ENCODE assay signal across 17 cellular contexts in genomic region chr1:15422871-15423270, GRCh38. TPM values are rescaled to one million over a fixed set of nuclear protein-coding genes. Genes with fewer than 3 reads are reported as not detected.
A peak's percentile ranks its signal among the peaks of the same experiment; 100 is the strongest.
DNase-seq lines count a peak whose midpoint lies in the region; ATAC-seq and TF ChIP-seq lines count a peak whose summit lies in the region.
"Had no signal": no experiment of that assay in that cellular context is flagged by ENCODE, and none has a peak within 500 bp of the region (broad histone marks: within the 10 kb centered on the region; RNA-seq: fewer than 3 reads in every experiment).

No MANE protein-coding gene starts in this region.

- peak overlapping the region in 1 of 2 donors; percentile 79 for H3K9ac ChIP-seq in colonic mucosa (ENCODE audit: low read depth in 2 of 2, low read length in 2 of 2)

- H3K27ac Mint-ChIP-seq in CD14-positive monocyte (peak overlapping the region in 6 of 7 donors; percentile 25 to 82 (median 70)), T-cell (no peak overlapping the region)
- H3K27ac Mint-ChIP-seq in stimulated activated effector memory CD8-positive, alpha-beta T cell treated with anti-CD3 and anti-CD28 coated beads, Interleukin-12 subunit alpha, Interleukin-12 subunit beta, amount 100 ng/mL, for 72 hours: peak overlapping the region; percentile 79
- H3K27ac Mint-ChIP-seq: CD4-positive, alpha-beta T cell had no signal

- H3K4me3 Mint-ChIP-seq in CD14-positive monocyte (no peak overlapping the region), T-cell (no peak overlapping the region)
- no peak overlapping the region for H3K4me3 Mint-ChIP-seq in stimulated activated effector memory CD8-positive, alpha-beta T cell treated with anti-CD3 and anti-CD28 coated beads, Interleukin-12 subunit alpha, Interleukin-12 subunit beta, amount 100 ng/mL, for 72 hours
- H3K4me3 Mint-ChIP-seq: CD4-positive, alpha-beta T cell had no signal

- no peak for ATAC-seq in stimulated activated effector memory CD8-positive, alpha-beta T cell treated with anti-CD3 and anti-CD28 coated beads, Interleukin-12 subunit alpha, Interleukin-12 subunit beta, amount 100 ng/mL, for 72 hours
- ATAC-seq in T-cell (replicated peaks in 1 of 4): no peak
- no peak for ATAC-seq in right cardiac atrium
- ATAC-seq: Panc1 had no signal

- no peaks in the 10 kb centered on the region for H3K9me3 Mint-ChIP-seq in CD14-positive monocyte
- no peaks in the 10 kb centered on the region for H3K9me3 Mint-ChIP-seq in stimulated activated effector memory CD8-positive, alpha-beta T cell treated with anti-CD3 and anti-CD28 coated beads, Interleukin-12 subunit alpha, Interleukin-12 subunit beta, amount 100 ng/mL, for 72 hours
- H3K9me3 Mint-ChIP-seq in T-cell: no peaks in the 10 kb centered on the region
- H3K9me3 Mint-ChIP-seq: CD4-positive, alpha-beta T cell had no signal

- H3K27ac ChIP-seq in colonic mucosa (peak overlapping the region; percentile 88), muscle layer of duodenum (ENCODE audit: low read length) (peak overlapping the region; percentile 91), right cardiac atrium (ENCODE audit: low read length) (no peak overlapping the region)

- no peak overlapping the region for H3K4me3 ChIP-seq in colonic mucosa
- no peak overlapping the region for H3K4me3 ChIP-seq in muscle layer of duodenum (ENCODE audit: low read depth in 1 of 2, low read length in 2 of 2)
- no peak overlapping the region for H3K4me3 ChIP-seq in right cardiac atrium (ENCODE audit: low read length)

- H3K27me3 Mint-ChIP-seq in CD14-positive monocyte (ENCODE audit: low read depth in 3 of 3) (peaks cover 0 to 2% (median 2%) of the 10 kb centered on the region in 3 donors), T-cell (no peaks in the 10 kb centered on the region)
- H3K27me3 Mint-ChIP-seq: CD4-positive, alpha-beta T cell had no signal

- H3K27me3 ChIP-seq in colonic mucosa: no peaks in the 10 kb centered on the region
- no peaks in the 10 kb centered on the region for H3K27me3 ChIP-seq in muscle layer of duodenum (ENCODE audit: low read depth, low read length)
- H3K27me3 ChIP-seq in right cardiac atrium (ENCODE audit: control insufficient read depth, insufficient read depth): no peaks in the 10 kb centered on the region

- H3K9me3 ChIP-seq in colonic mucosa (no peaks in the 10 kb centered on the region), muscle layer of duodenum (ENCODE audit: control insufficient read depth in 1 of 2, low read length in 2 of 2) (no peaks in the 10 kb centered on the region), right cardiac atrium (ENCODE audit: control insufficient read depth, low read length) (no peaks in the 10 kb centered on the region)

- DNase-seq in CD14-positive monocyte (ENCODE audit: low spot score) (no peak), colonic mucosa (no peak), T-cell (no peak), AML-193 (lab: John Stamatoyannopoulos, UW) (no peak), right cardiac atrium (no peak)
- no peak for DNase-seq in stimulated activated effector memory CD8-positive, alpha-beta T cell treated with anti-CD3 and anti-CD28 coated beads, Interleukin-12 subunit alpha, Interleukin-12 subunit beta, amount 100 ng/mL, for 72 hours (ENCODE audit: low spot score in 2 of 2)
- no peak for DNase-seq in activated CD4-positive, CD25-positive, alpha-beta regulatory T cell treated with anti-CD3 and anti-CD28 coated beads, Interleukin-2, amount 50 U/mL, for 72 hours
- DNase-seq: Calu3; CD4-positive, alpha-beta T cell; H7; IMR-90; NCI-H1417; NCI-H1930 had no signal

- H3K36me3 ChIP-seq in colonic mucosa (peaks cover 7% of the 10 kb centered on the region), muscle layer of duodenum (ENCODE audit: control insufficient read depth in 1 of 2, insufficient read depth in 2 of 2, low read length in 2 of 2) (peaks cover 11 to 20% of the 10 kb centered on the region in 2 donors)

- 97% methylated on average over 8 of the region's 8 CpGs for WGBS in right cardiac atrium

- peaks cover 46% of the 10 kb centered on the region for H3K4me1 ChIP-seq in colonic mucosa
- peaks cover 13 to 25% of the 10 kb centered on the region in 2 donors for H3K4me1 ChIP-seq in muscle layer of duodenum (ENCODE audit: control insufficient read depth in 1 of 2, insufficient read depth in 2 of 2, low read length in 2 of 2)
- no peaks in the 10 kb centered on the region for H3K4me1 ChIP-seq in right cardiac atrium (ENCODE audit: control insufficient read depth, insufficient read depth, low read length)

- H3K36me3 Mint-ChIP-seq in CD14-positive monocyte: peaks cover 59 to 89% of the 10 kb centered on the region in 2 donors
- H3K36me3 Mint-ChIP-seq in stimulated activated effector memory CD8-positive, alpha-beta T cell treated with anti-CD3 and anti-CD28 coated beads, Interleukin-12 subunit alpha, Interleukin-12 subunit beta, amount 100 ng/mL, for 72 hours: peaks cover 52% of the 10 kb centered on the region
- H3K36me3 Mint-ChIP-seq in T-cell: peaks cover 20% of the 10 kb centered on the region

- H3K4me1 Mint-ChIP-seq in CD14-positive monocyte (peaks cover 67% of the 10 kb centered on the region), T-cell (peaks cover 14 to 37% (median 16%) of the 10 kb centered on the region in 3 donors)
- peaks cover 71% of the 10 kb centered on the region for H3K4me1 Mint-ChIP-seq in stimulated activated effector memory CD8-positive, alpha-beta T cell treated with anti-CD3 and anti-CD28 coated beads, Interleukin-12 subunit alpha, Interleukin-12 subunit beta, amount 100 ng/mL, for 72 hours

- intact Hi-C loops in CD14-positive monocyte (cut with micrococcal nuclease): no loop called here
- intact Hi-C loops in colonic mucosa (cut with DNase I): no loop called here
- intact Hi-C loops in right cardiac atrium (cut with DNase I): no loop called here

- no peak for TF ChIP-seq CTCF in CD14-positive monocyte (IDR thresholded peaks at IDR 0.05)
- TF ChIP-seq CTCF in colonic mucosa (IDR thresholded peaks at IDR 0.05): no peak

- CTCF ChIA-PET in T-cell (lab: Charles Lee): no interaction called here

- POLR2A ChIA-PET in T-cell (lab: Charles Lee): no interaction called here

RNA-seq across cellular contexts. Expression of gene EFHD2, which starts 13.2 kb away (rescaled TPM):
- polyA plus RNA-seq in CD14-positive monocyte (100 to 1,000 TPM; 323 to 329 TPM), right cardiac atrium (12.9 TPM)
- total RNA-seq in colonic mucosa (100 to 1,000 TPM; 160 to 191 TPM), T-cell (100 to 1,000 TPM in 1 of 5 donors, 10 to 100 TPM in 4; 49.1 to 125 (median 63.6) TPM), right cardiac atrium (10 to 100 TPM; 10.8 to 17.7 (median 14.0) TPM)

RNA-seq across cellular contexts. Expression of gene CTRC, which starts 15.4 kb away (rescaled TPM):
- polyA plus RNA-seq in CD14-positive monocyte: not detected
- total RNA-seq in colonic mucosa: 1 to 10 TPM in 1 of 2 donors, not detected in 1; 6.0 TPM
- 1 to 10 TPM; 1.0 to 4.0 (median 3.6) TPM for total RNA-seq in T-cell
- total RNA-seq in right cardiac atrium: 1 to 10 TPM in 1 of 4 donors, not detected in 3; 1.1 TPM
- not detected for polyA plus RNA-seq in right cardiac atrium
- total RNA-seq: Calu3, H7, HT-29, IMR-90, LHCN-M2 had no signal
- polyA plus RNA-seq: IMR-90 had no signal

RNA-seq across cellular contexts. Expression of gene CELA2A, which starts 33.7 kb away (rescaled TPM):
- polyA plus RNA-seq in CD14-positive monocyte (not detected), right cardiac atrium (not detected)
- total RNA-seq in colonic mucosa (1 to 10 TPM in 1 of 2 donors, not detected in 1; 3.6 TPM), T-cell (1 to 10 TPM in 3 of 5 donors, not detected in 2; 1.3 to 1.8 (median 1.5) TPM), right cardiac atrium (not detected)
- total RNA-seq: Calu3; CD4-positive, alpha-beta T cell; H7; HT-29; IMR-90; LHCN-M2 had no signal
- polyA plus RNA-seq: IMR-90 had no signal

RNA-seq across cellular contexts. Expression of gene CELA2B, which starts 53.0 kb away (rescaled TPM):
- polyA plus RNA-seq in CD14-positive monocyte (not detected), right cardiac atrium (not detected)
- total RNA-seq in colonic mucosa (1 to 10 TPM in 1 of 2 donors, not detected in 1; 1.1 TPM), T-cell (under 1 TPM in 2 of 5 donors, not detected in 3; 0.30 to 0.41 TPM), right cardiac atrium (not detected)
- total RNA-seq: Calu3; CD4-positive, alpha-beta T cell; H7; HT-29; IMR-90; LHCN-M2 had no signal
- polyA plus RNA-seq: IMR-90 had no signal

Comparison
In these comparisons a context has a peak if more than half of its experiments do, and no peak if none do; other contexts are left out.
1. H3K27ac Mint-ChIP-seq: peak in CD14-positive monocyte (6 of 7) and stimulated activated effector memory CD8-positive, alpha-beta T cell treated with anti-CD3 and anti-CD28 coated beads, Interleukin-12 subunit alpha, Interleukin-12 subunit beta, amount 100 ng/mL, for 72 hours (single experiment); none in T-cell (0 of 2).